16 cellular contexts compared by ENCODE assay signal in genomic region chr6:71334768-71335167, GRCh38. TPM values are rescaled to one million over a fixed set of nuclear protein-coding genes. Genes with fewer than 3 reads are reported as not detected.
DNase-seq lines count a peak whose midpoint lies in the region; ATAC-seq, FAIRE-seq and TF ChIP-seq lines count a peak whose summit lies in the region.
"Had no signal": no experiment of that assay in that cellular context is flagged by ENCODE, and none has a peak within 500 bp of the region (broad histone marks: within the 10 kb centered on the region; RNA-seq: fewer than 3 reads in every experiment).

No MANE protein-coding gene starts in this region.

- no peak overlapping the region for H2AFZ ChIP-seq in IMR-90 (replicated peaks; ENCODE audit: low read length, poor library complexity)

- peak; percentile 11 for FAIRE-seq in H54 (lab: Jason Lieb, UNC)
- FAIRE-seq: G401.6 had no signal

- no peak overlapping the region for H2AK5ac ChIP-seq in IMR-90 (ENCODE audit: low read depth, low read length)

- peak overlapping the region; percentile 47; the same call in 1 of the 2 replicates for H3K4ac ChIP-seq in IMR-90 (ENCODE audit: low read depth, low read length)

- in situ Hi-C loops in IMR-90 (cut with MboI; ENCODE audit: low sequenced_read_pairs) = no loop called here

- BruUV-seq in IMR-90 (replicated peaks; lab: Mats Ljungman, UMichigan) = no TSS peak

- peak overlapping the region; percentile 31; the same call in 1 of the 2 replicates for H2BK20ac ChIP-seq in IMR-90 (ENCODE audit: low read depth, low read length)

- peaks cover 8% of the 10 kb centered on the region for H3K9me1 ChIP-seq in IMR-90 (ENCODE audit: insufficient read depth, low read length)

- peaks cover 6% of the 10 kb centered on the region for H3K4me1 ChIP-seq in IMR-90 (ENCODE audit: control insufficient read depth, insufficient read depth, low read length)
- H3K4me1 ChIP-seq: ascending aorta had no signal

- TF ChIP-seq CTCF in IMR-90 (conservative IDR thresholded peaks at IDR 0.05; ENCODE audit: low read depth, low read length) = no peak

- no peaks in the 10 kb centered on the region for H3K36me3 ChIP-seq in IMR-90 (ENCODE audit: control insufficient read depth, insufficient read depth, low read length)
- H3K36me3 ChIP-seq: ascending aorta had no signal

- H3K27me3 ChIP-seq in IMR-90 (ENCODE audit: control insufficient read depth, insufficient read depth, low read length) = no peaks in the 10 kb centered on the region
- H3K27me3 ChIP-seq: ascending aorta had no signal

- H3K79me1 ChIP-seq in IMR-90 (ENCODE audit: low read depth in 1 of 2, low read length in 2 of 2) = peaks cover 3 to 8% of the 10 kb centered on the region in 2 experiments; a peak in 2 of 4 replicates

- peak; percentile 60 for ATAC-seq in GM18519 (IDR thresholded peaks at IDR 0.05; ENCODE audit: low FRiP score, unreplicated experiment)
- no peak for ATAC-seq in IMR-90 (ENCODE audit: low read depth)

- no peak for TF ChIP-seq POLR2A in H54 (IDR thresholded peaks at IDR 0.05; ENCODE audit: low read depth, low read length)
- TF ChIP-seq POLR2A in IMR-90 (IDR thresholded peaks at IDR 0.05; ENCODE audit: low read depth, low read length) = no peak

- no peak overlapping the region for H3K4me3 ChIP-seq in IMR-90 (ENCODE audit: insufficient read depth, low read depth, low read length)
- H3K4me3 ChIP-seq: ascending aorta, skin epidermis had no signal

- 0 out of 2 replicates have a peak overlapping the region, but pooled peaks have one; percentile 5 for H4K91ac ChIP-seq in IMR-90 (ENCODE audit: insufficient read depth, low read depth, low read length)

- H3K23ac ChIP-seq in IMR-90 (ENCODE audit: low read depth, low read length) = no peak overlapping the region

- H3K4me2 ChIP-seq in IMR-90 (ENCODE audit: low read depth, low read length) = peak overlapping the region; percentile 49; the same call in 1 of the 2 replicates

- no peaks in the 10 kb centered on the region for H4K20me1 ChIP-seq in IMR-90 (ENCODE audit: insufficient read depth, low read length)

- no peak overlapping the region for H3K27ac ChIP-seq in IMR-90 (ENCODE audit: insufficient read depth, low read length)
- H3K27ac ChIP-seq: ascending aorta, HL-60 had no signal

- intact Hi-C loops in IMR-90 (cut with micrococcal nuclease) (no loop called here), posterior cingulate gyrus (cut with DNase I) (no loop called here)

- H3K18ac ChIP-seq in IMR-90 (ENCODE audit: low read depth, low read length) = peak overlapping the region; percentile 28; the same call in 1 of the 2 replicates

- dilution Hi-C loops in IMR-90 (cut with HindIII; ENCODE audit: low sequenced_read_pairs, unreplicated experiment) = no loop called here

- H4K8ac ChIP-seq in IMR-90 (ENCODE audit: low read depth in 2 of 2, low read length in 2 of 2) = 0 out of 4 replicates have a peak overlapping the region, but pooled peaks of 1 of the 2 experiments have one; percentile 49

- H2AK9ac ChIP-seq in IMR-90 (replicated peaks; ENCODE audit: low read depth, low read length, poor library complexity) = no peak overlapping the region

- H3K14ac ChIP-seq in IMR-90 (replicated peaks; ENCODE audit: low read depth, low read length) = no peak overlapping the region; the same call in 1 of the 2 replicates

- H4K5ac ChIP-seq in IMR-90 (ENCODE audit: low read depth, low read length) = peak overlapping the region; percentile 84; the same call in 1 of the 2 replicates

- POLR2A ChIA-PET in IMR-90 (lab: Charles Lee; ENCODE audit: unreplicated experiment) = no interaction called here

- H3K9ac ChIP-seq in IMR-90 (ENCODE audit: low read depth, low read length) = no peak overlapping the region

- peak overlapping the region; percentile 28; the same call in 1 of the 2 replicates for H2BK120ac ChIP-seq in IMR-90 (ENCODE audit: low read depth, low read length)

- CTCF ChIA-PET in IMR-90 (lab: Yijun Ruan, JAX) = interaction anchor here (1.0 kb wide), 1 partner anchor 46 kb away, joined by 3 read pairs; no protein-coding TSS in a partner anchor

- 0 out of 3 replicates have a peak overlapping the region, but pooled peaks have one; percentile 18 for H2BK15ac ChIP-seq in IMR-90 (ENCODE audit: low read depth, low read length)

- no peak overlapping the region for H3K56ac ChIP-seq in IMR-90 (ENCODE audit: extremely low read depth, insufficient read depth, low read length)

- DNase-seq in H54 (ENCODE audit: insufficient read length, low spot score) (no peak), IMR-90 (no peak), kidney tubule cell (ENCODE audit: low spot score) (peak; percentile 88), NCI-H1930 (lab: John Stamatoyannopoulos, UW) (no peak), DMS114 treated with DMSO at 0.1 percent for 48 hours (lab: John Stamatoyannopoulos, UW; ENCODE audit: unreplicated experiment) (no peak), superior temporal gyrus (ENCODE audit: extremely low spot score) (no peak), posterior cingulate gyrus (no peak)
- DNase-seq: activated T-cell treated with anti-CD3 and anti-CD28 coated beads, Interleukin-2, amount 50 U/mL, for 24 hours; occipital lobe; OCI-M1; substantia nigra had no signal

- TF ChIP-seq RAD21 in IMR-90 (IDR thresholded peaks at IDR 0.05; ENCODE audit: low read length) = no peak

- no peak overlapping the region for H2BK5ac ChIP-seq in IMR-90 (ENCODE audit: low read depth, low read length, poor library complexity, severe bottlenecking)

- no peaks in the 10 kb centered on the region for H3K9me3 ChIP-seq in IMR-90 (ENCODE audit: control insufficient read depth, insufficient read depth, low read length)
- H3K9me3 ChIP-seq: ascending aorta had no signal

TF ChIP-seq in IMR-90, 13 proteins besides CTCF, POLR2A, EP300 and RAD21:
- no peak for TF ChIP-seq RFX5 (IDR thresholded peaks at IDR 0.05; ENCODE audit: low read depth, low read length)
- no peak for TF ChIP-seq SMC3 (IDR thresholded peaks at IDR 0.05; ENCODE audit: low read depth, low read length)
- no peak for TF ChIP-seq FOS (IDR thresholded peaks at IDR 0.05; ENCODE audit: low read depth, low read length)
- no peak for TF ChIP-seq RCOR1 (IDR thresholded peaks at IDR 0.05; ENCODE audit: insufficient replicate concordance, low read length)
- no peak for TF ChIP-seq CEBPB (IDR thresholded peaks at IDR 0.05; ENCODE audit: low read depth, low read length)
- TF ChIP-seq NFE2L2 (IDR thresholded peaks at IDR 0.05; ENCODE audit: low read depth, low read length) = no peak
- TF ChIP-seq MAFK (IDR thresholded peaks at IDR 0.05; ENCODE audit: low read depth, low read length) = no peak
- no peak for TF ChIP-seq USF2 (IDR thresholded peaks at IDR 0.05; ENCODE audit: low read depth, low read length)
- TF ChIP-seq CHD1 (IDR thresholded peaks at IDR 0.05; ENCODE audit: low read depth, low read length) = no peak

RNA-seq across cellular contexts. Expression of gene OGFRL1, which starts 46.2 kb away (rescaled TPM):
- 5.7 and 14.4 TPM in 2 replicates for total RNA-seq in IMR-90 (2012; rRNA removed)
- polyA plus RNA-seq in IMR-90 (2012; rRNA removed) = 3.7 and 5.4 TPM in 2 replicates
- 0.65 and 1.2 TPM in 2 replicates for polyA plus RNA-seq in IMR-90 (2012; cell fraction: cytosol; rRNA removed)
- 0.41 and 2.7 TPM in 2 replicates for polyA plus RNA-seq in IMR-90 (2012; cell fraction: nucleus; rRNA removed; ENCODE audit: low replicate concordance)
